In the genomic region with DNA sequence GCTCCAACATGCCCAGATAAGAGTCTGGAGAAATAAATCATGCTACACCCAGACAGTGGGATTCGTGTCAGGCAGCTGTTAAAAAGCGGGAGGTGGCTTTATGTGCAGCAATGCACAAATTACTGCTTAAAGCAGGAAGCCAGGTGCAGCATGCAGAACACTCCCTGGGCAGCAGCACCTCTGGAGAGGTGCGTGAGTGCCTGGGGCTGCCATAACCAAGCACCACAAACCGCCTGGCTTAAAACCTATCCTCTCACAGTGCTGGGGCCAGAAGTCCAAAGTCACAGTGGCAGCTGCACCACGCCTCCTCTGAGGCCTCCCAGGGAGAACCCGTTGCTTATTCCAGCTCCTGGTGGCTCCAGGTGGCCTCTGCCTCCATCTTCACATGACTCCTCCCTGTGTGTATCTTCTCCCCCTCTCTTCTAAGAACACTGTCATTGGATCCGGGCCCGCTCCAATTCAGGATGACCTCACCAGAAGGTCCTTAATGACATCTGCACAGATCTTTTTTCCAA, we compare ENCODE assay signal across 10 cellular contexts.
DNase-seq lines count a peak whose midpoint lies in the region; ATAC-seq and TF ChIP-seq lines count a peak whose summit lies in the region.
"Had no signal": no experiment of that assay in that cellular context is flagged by ENCODE, and none has a peak within 500 bp of the region (broad histone marks: within the 10 kb centered on the region; RNA-seq: fewer than 3 reads in every experiment).

No MANE protein-coding gene starts in this region.

- no peak overlapping the region for H3K4me3 ChIP-seq in mucosa of descending colon
- H3K4me3 ChIP-seq in A673 (ENCODE audit: low read depth, low read length, poor library complexity, severe bottlenecking) = no peak overlapping the region

- peak overlapping the region; percentile 93 for H3K27ac ChIP-seq in RWPE1
- no peak overlapping the region for H3K27ac ChIP-seq in A673 (ENCODE audit: low read depth, low read length, poor library complexity, severe bottlenecking)
- H3K27ac ChIP-seq in substantia nigra (ENCODE audit: low read depth, low read length, poor library complexity, severe bottlenecking) = no peak overlapping the region

- ATAC-seq in mucosa of descending colon = peak; percentile 88

- intact Hi-C loops in mucosa of descending colon (cut with DNase I, micrococcal nuclease) = no loop called here
- intact Hi-C loops in A673 (cut with micrococcal nuclease; ENCODE audit: unreplicated experiment) = loop anchor here (10.0 kb wide), 1 partner anchor 333 kb away; no protein-coding TSS in a partner anchor

- DNase-seq in HEK293T (ENCODE audit: extremely low spot score) (no peak), NCI-H187 (lab: John Stamatoyannopoulos, UW) (peak; percentile 91 to 92), RWPE1 (ENCODE audit: low spot score) (no peak), mucosa of descending colon (peak; percentile 78 to 80 (median 79)), A673 (ENCODE audit: low spot score) (no peak), substantia nigra (lab: John Stamatoyannopoulos, UW) (no peak), cerebellar cortex (ENCODE audit: low spot score) (no peak)
- DNase-seq: activated CD4-positive, alpha-beta T cell treated with anti-CD3 and anti-CD28 coated beads, Interleukin-2, amount 10 ng/mL, durations not matched to agents 24 days and 14 days; SIG-M5; stimulated activated CD8-positive, alpha-beta memory T cell treated with anti-CD3 and anti-CD28 coated beads, Interleukin-4, amount 100 ng/mL, for 48 hours had no signal

- H3K36me3 ChIP-seq in mucosa of descending colon (ENCODE audit: low read depth) (no peaks in the 10 kb centered on the region), A673 (ENCODE audit: insufficient read depth, low read length, poor library complexity, severe bottlenecking) (no peaks in the 10 kb centered on the region)

- no peaks in the 10 kb centered on the region for H3K27me3 ChIP-seq in A673 (replicated peaks; ENCODE audit: insufficient read depth, low read depth, low read length, poor library complexity)

- no TSS peak for BruUV-seq in A673 (replicated peaks; lab: Mats Ljungman, UMichigan)

- no peak for TF ChIP-seq CTCF in RWPE1 (conservative IDR thresholded peaks at IDR 0.05; ENCODE audit: low read depth)
- TF ChIP-seq CTCF in mucosa of descending colon (IDR thresholded peaks at IDR 0.05) = no peak
- no peak for TF ChIP-seq CTCF in A673 (conservative IDR thresholded peaks at IDR 0.05; ENCODE audit: low read depth, low read length)

- H3K4me1 ChIP-seq in mucosa of descending colon (ENCODE audit: low read depth) (peaks cover 19% of the 10 kb centered on the region), A673 (ENCODE audit: insufficient read depth, low read length, poor library complexity, severe bottlenecking) (no peaks in the 10 kb centered on the region)

- CTCF ChIA-PET in HEK293T (lab: Yijun Ruan, JAX) = no interaction called here
- CTCF ChIA-PET in RWPE1 (lab: Yijun Ruan, JAX) = no interaction called here
- CTCF ChIA-PET in A673 (lab: Charles Lee) = no interaction called here

- POLR2A ChIA-PET in HEK293T (lab: Yijun Ruan, JAX) (interaction anchor here (1.5 kb wide), 1 partner anchor 10 kb away, joined by 3 read pairs; no protein-coding TSS in a partner anchor), RWPE1 (lab: Yijun Ruan, JAX; ENCODE audit: low non-redundant PET) (interaction anchor here (0.6 kb wide), 1 partner anchor 109 kb away, joined by 7 read pairs; no protein-coding TSS in a partner anchor), A673 (lab: Charles Lee; ENCODE audit: low non-redundant PET) (no interaction called here)

- no peaks in the 10 kb centered on the region for H3K9me3 ChIP-seq in mucosa of descending colon
- H3K9me3 ChIP-seq in A673 (ENCODE audit: low read depth, low read length, poor library complexity, severe bottlenecking) = no peaks in the 10 kb centered on the region

TF ChIP-seq in HEK293T, 16 proteins besides CTCF, POLR2A, EP300 and RAD21:
- TF ChIP-seq ARNT (IDR thresholded peaks at IDR 0.05) (no peak), SP1 (IDR thresholded peaks at IDR 0.05) (no peak), CTBP1 (IDR thresholded peaks at IDR 0.05; ENCODE audit: borderline replicate concordance) (no peak)
- TF ChIP-seq, protein P1, sequence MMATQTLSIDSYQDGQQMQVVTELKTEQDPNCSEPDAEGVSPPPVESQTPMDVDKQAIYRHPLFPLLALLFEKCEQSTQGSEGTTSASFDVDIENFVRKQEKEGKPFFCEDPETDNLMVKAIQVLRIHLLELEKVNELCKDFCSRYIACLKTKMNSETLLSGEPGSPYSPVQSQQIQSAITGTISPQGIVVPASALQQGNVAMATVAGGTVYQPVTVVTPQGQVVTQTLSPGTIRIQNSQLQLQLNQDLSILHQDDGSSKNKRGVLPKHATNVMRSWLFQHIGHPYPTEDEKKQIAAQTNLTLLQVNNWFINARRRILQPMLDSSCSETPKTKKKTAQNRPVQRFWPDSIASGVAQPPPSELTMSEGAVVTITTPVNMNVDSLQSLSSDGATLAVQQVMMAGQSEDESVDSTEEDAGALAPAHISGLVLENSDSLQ (IDR thresholded peaks at IDR 0.05) = peak; percentile 51; the same call in 1 of the 2 replicates

Comparison
In these comparisons a context has a peak if more than half of its experiments do, and no peak if none do; other contexts are left out.
1. DNase-seq: peak in NCI-H187 (2 of 2) and mucosa of descending colon (3 of 3); none in HEK293T (single experiment), RWPE1 (single experiment), A673 (single experiment), substantia nigra (0 of 49) and cerebellar cortex (single experiment).